ENCODE assay signal across 19 cellular contexts in genomic region chr11:94828088-94828487, GRCh38. TPM values are rescaled to one million over a fixed set of nuclear protein-coding genes. Genes with fewer than 3 reads are reported as not detected.
DNase-seq lines count a peak whose midpoint lies in the region; ATAC-seq, FAIRE-seq and TF ChIP-seq lines count a peak whose summit lies in the region.
"Had no signal": no experiment of that assay in that cellular context is flagged by ENCODE, and none has a peak within 500 bp of the region (broad histone marks: within the 10 kb centered on the region; RNA-seq: fewer than 3 reads in every experiment).

No MANE protein-coding gene starts in this region.

- H3K36me3 ChIP-seq in liver (ENCODE audit: control insufficient read depth in 4 of 4, insufficient read depth in 3 of 4, low read depth in 1 of 4, low read length in 3 of 4) (peaks cover 2 to 33% (median 19%) of the 10 kb centered on the region in 4 donors), HepG2 (replicated peaks in 1 of 2; ENCODE audit: control insufficient read depth in 1 of 2, insufficient read depth in 2 of 2, low read length in 2 of 2) (no peaks in the 10 kb centered on the region), upper lobe of right lung (peaks cover 68% of the 10 kb centered on the region)

- H3K9me3 ChIP-seq in liver (ENCODE audit: control insufficient read depth in 4 of 4, low read length in 3 of 4) (no peaks in the 10 kb centered on the region), HepG2 (ENCODE audit: low read length) (no peaks in the 10 kb centered on the region), upper lobe of right lung (no peaks in the 10 kb centered on the region)
- H3K9me3 ChIP-seq: HAP-1 had no signal

- in situ Hi-C loops in HepG2 (cut with HindIII; ENCODE audit: extremely low pct_ligation_motif_present, low pct_unique_long_range_greater_than_20kb) = no loop called here

- H3K27me3 ChIP-seq in liver (ENCODE audit: control insufficient read depth in 4 of 4, insufficient read depth in 4 of 4, low read length in 3 of 4) (no peaks in the 10 kb centered on the region), HepG2 (ENCODE audit: control insufficient read depth in 1 of 2, insufficient read depth in 2 of 2, low read length in 2 of 2) (no peaks in the 10 kb centered on the region), upper lobe of right lung (no peaks in the 10 kb centered on the region)
- H3K27me3 ChIP-seq: BLaER1 treated with 17β-estradiol and CSF1 and Interleukin-3, amounts not matched to agents 10 nM and 100 nM had no signal

- no peak overlapping the region for H3K4me2 ChIP-seq in HepG2 (ENCODE audit: low read depth, low read length)
- H3K4me2 ChIP-seq: BLaER1 treated with 17β-estradiol and CSF1 and Interleukin-3, amounts not matched to agents 10 nM and 100 nM had no signal

- no peaks in the 10 kb centered on the region for H3K4me1 Mint-ChIP-seq in endothelial cell (ENCODE audit: unreplicated experiment)
- H3K4me1 Mint-ChIP-seq in nephron progenitor cell = peaks cover 15% of the 10 kb centered on the region

- no TSS peak for BruUV-seq in HepG2 (replicated peaks; lab: Mats Ljungman, UMichigan)

- no peak for TF ChIP-seq EP300 in HepG2 (IDR thresholded peaks at IDR 0.05; ENCODE audit: low read depth in 2 of 2, low read length in 2 of 2)
- TF ChIP-seq EP300 in HepG2 (CRISPR knock-in tag; IDR thresholded peaks at IDR 0.05; ENCODE audit: borderline replicate concordance) = no peak

- H3K36me3 Mint-ChIP-seq in endothelial cell (ENCODE audit: low read depth, unreplicated experiment) = peaks cover 63% of the 10 kb centered on the region
- peaks cover 92% of the 10 kb centered on the region for H3K36me3 Mint-ChIP-seq in nephron progenitor cell (ENCODE audit: low read depth)
- H3K36me3 Mint-ChIP-seq: CD8-positive, alpha-beta T cell had no signal

- no peak for TF ChIP-seq POLR2A in HepG2 (IDR thresholded peaks at IDR 0.05; ENCODE audit: insufficient read depth in 1 of 2, low read depth in 2 of 2, low read length in 2 of 2)

- intact Hi-C loops in HepG2 (cut with micrococcal nuclease; ENCODE audit: unreplicated experiment) (no loop called here), upper lobe of right lung (cut with DNase I) (no loop called here)

- H3K27ac ChIP-seq in liver (ENCODE audit: low read depth in 1 of 2, low read length in 2 of 2) = peak overlapping the region in 1 of 2 donors; percentile 32
- no peak overlapping the region for H3K27ac ChIP-seq in HepG2 (ENCODE audit: extremely low read length, insufficient read depth, low read length)
- no peak overlapping the region for H3K27ac ChIP-seq in upper lobe of right lung
- H3K27ac ChIP-seq: BLaER1 treated with 17β-estradiol and CSF1 and Interleukin-3, amounts not matched to agents 10 nM and 100 nM had no signal

- CTCF ChIA-PET in HepG2 (lab: Yijun Ruan, JAX; ENCODE audit: low intra/inter-chr PET ratio, low total read pairs) = no interaction called here

- no peak for FAIRE-seq in HepG2 (lab: Jason Lieb, UNC)
- FAIRE-seq: GM12892, GM19239, H1 had no signal

- TF ChIP-seq CTCF in liver (IDR thresholded peaks at IDR 0.05; ENCODE audit: low read depth, low read length, missing input control) (no peak), HepG2 (CRISPR knock-in tag; IDR thresholded peaks at IDR 0.05) (no peak), endothelial cell (IDR thresholded peaks at IDR 0.05; ENCODE audit: unreplicated experiment) (no peak), nephron progenitor cell (IDR thresholded peaks at IDR 0.05) (no peak), upper lobe of right lung (IDR thresholded peaks at IDR 0.05) (no peak)

- DNase-seq in HepG2 (ENCODE audit: low spot score) = no peak
- DNase-seq in endothelial cell (ENCODE audit: low spot score) = no peak
- no peak for DNase-seq in nephron progenitor cell
- DNase-seq in upper lobe of right lung = no peak
- no peak for DNase-seq in kidney tubule cell (ENCODE audit: low spot score)
- DNase-seq: ACHN; CD8-positive, alpha-beta T cell; COR-L47; DND-41; GDM1; HFFc6; KBM-7 had no signal

- H3K27ac Mint-ChIP-seq in endothelial cell (ENCODE audit: unreplicated experiment) (no peak overlapping the region), nephron progenitor cell (peak overlapping the region; percentile 23)
- H3K27ac Mint-ChIP-seq: CD8-positive, alpha-beta T cell; HFFc6 had no signal

- POLR2A ChIA-PET in HepG2 (lab: Yijun Ruan, JAX) = no interaction called here

- H3K79me2 ChIP-seq in HepG2 (ENCODE audit: insufficient read depth, low read length) = no peaks in the 10 kb centered on the region

- no peaks in the 10 kb centered on the region for H3K27me3 Mint-ChIP-seq in endothelial cell (ENCODE audit: unreplicated experiment)
- no peaks in the 10 kb centered on the region for H3K27me3 Mint-ChIP-seq in nephron progenitor cell (ENCODE audit: low read depth, poor library complexity)

- ATAC-seq in HepG2 (no peak), GM21390 (IDR thresholded peaks at IDR 0.05; ENCODE audit: unreplicated experiment) (no peak), upper lobe of right lung (no peak)
- ATAC-seq: CD8-positive, alpha-beta T cell had no signal

- no peak overlapping the region for H3K9ac ChIP-seq in liver (ENCODE audit: low read depth in 1 of 2, low read length in 2 of 2)
- H3K9ac ChIP-seq in HepG2 (ENCODE audit: insufficient read depth, low read depth, low read length) = no peak overlapping the region
- H3K9ac ChIP-seq: BLaER1 treated with 17β-estradiol and CSF1 and Interleukin-3, amounts not matched to agents 10 nM and 100 nM had no signal

- no peaks in the 10 kb centered on the region for H4K20me1 ChIP-seq in HepG2 (ENCODE audit: insufficient read depth, low read length)

- H3K4me3 ChIP-seq in liver (ENCODE audit: low read depth in 1 of 3, low read length in 3 of 3) (no peak overlapping the region), HepG2 (replicated peaks in 1 of 3; ENCODE audit: insufficient read depth in 1 of 3, low read depth in 2 of 3, low read length in 3 of 3) (no peak overlapping the region), upper lobe of right lung (no peak overlapping the region)
- H3K4me3 ChIP-seq: BLaER1 treated with 17β-estradiol and CSF1 and Interleukin-3, amounts not matched to agents 10 nM and 100 nM; HAP-1 had no signal

- H3K4me1 ChIP-seq in liver (ENCODE audit: control insufficient read depth in 4 of 4, insufficient read depth in 4 of 4, low read length in 3 of 4) (peaks cover 7 to 49% (median 45%) of the 10 kb centered on the region in 4 donors), HepG2 (ENCODE audit: insufficient read depth, low read length) (no peaks in the 10 kb centered on the region), upper lobe of right lung (peaks cover 22% of the 10 kb centered on the region)
- H3K4me1 ChIP-seq: BLaER1 treated with 17β-estradiol and CSF1 and Interleukin-3, amounts not matched to agents 10 nM and 100 nM; HAP-1 had no signal

- peak overlapping the region; percentile 3 for H3K4me3 Mint-ChIP-seq in endothelial cell (ENCODE audit: unreplicated experiment)
- no peak overlapping the region for H3K4me3 Mint-ChIP-seq in nephron progenitor cell
- H3K4me3 Mint-ChIP-seq: CD8-positive, alpha-beta T cell; HFFc6 had no signal

- no peak for TF ChIP-seq RAD21 in liver (IDR thresholded peaks at IDR 0.05)
- TF ChIP-seq RAD21 in HepG2 (CRISPR knock-in tag; IDR thresholded peaks at IDR 0.05) = no peak

- H3K9me3 Mint-ChIP-seq in endothelial cell (ENCODE audit: unreplicated experiment) (no peaks in the 10 kb centered on the region), nephron progenitor cell (peaks cover 8% of the 10 kb centered on the region)
- H3K9me3 Mint-ChIP-seq: CD8-positive, alpha-beta T cell; HFFc6 had no signal

- no peak overlapping the region for H2AFZ ChIP-seq in HepG2 (ENCODE audit: low read length)

TF ChIP-seq in liver, 16 proteins besides CTCF, POLR2A, EP300 and RAD21 (continues in another document):
- TF ChIP-seq HNF4G (IDR thresholded peaks at IDR 0.05) = peak; percentile 45
- no peak for TF ChIP-seq EGR1 (IDR thresholded peaks at IDR 0.05; ENCODE audit: low read depth in 2 of 2)
- TF ChIP-seq HNF4A (conservative IDR thresholded peaks at IDR 0.05) = peak; percentile 83 to 90
- no peak for TF ChIP-seq GABPA (IDR thresholded peaks at IDR 0.05 in 1 of 2, conservative IDR thresholded peaks at IDR 0.05 in 1 of 2)

TF ChIP-seq in HepG2, 621 proteins besides CTCF, POLR2A, EP300 and RAD21 (continues in another document):
- TF ChIP-seq RBM39 (IDR thresholded peaks at IDR 0.05; ENCODE audit: low read depth, low read length, poor library complexity, severe bottlenecking) (no peak), NFE2L2 (IDR thresholded peaks at IDR 0.05; ENCODE audit: low read length) (no peak), MAF1 (CRISPR knock-in tag; IDR thresholded peaks at IDR 0.05; ENCODE audit: borderline replicate concordance) (no peak), ZNF724P (CRISPR knock-in tag; IDR thresholded peaks at IDR 0.05; ENCODE audit: borderline replicate concordance) (no peak), TOE1 (CRISPR knock-in tag; IDR thresholded peaks at IDR 0.05) (no peak), SMAD1 (CRISPR knock-in tag; IDR thresholded peaks at IDR 0.05; ENCODE audit: borderline replicate concordance, low read depth) (no peak)

RNA-seq across cellular contexts. Expression of gene AMOTL1, which starts 59.9 kb away (rescaled TPM):
- total RNA-seq in liver (10 to 100 TPM in 1 of 2 donors, 1 to 10 TPM in 1; 5.5 to 29.5 TPM), HepG2 (2016; rRNA removed; fragmentation: Illumina TruSeq; extraction: Trizol) (0.20 and 0.24 TPM in 2 replicates), endothelial cell (ENCODE audit: unreplicated experiment) (35.9 TPM), upper lobe of right lung (62.5 TPM)
- polyA plus RNA-seq in liver (1 to 10 TPM; 2.2 to 8.9 TPM), HepG2 (2011; rRNA removed) (0.01 and 0.03 TPM in 2 replicates)
- under 0.01 TPM in 2 replicates for total RNA-seq in HepG2 (2016; cell fraction: cytosol; rRNA removed; fragmentation: Illumina TruSeq; extraction: Trizol; ENCODE audit: low read depth)
- total RNA-seq in HepG2 (2016; cell fraction: insoluble cytoplasmic fraction; rRNA removed; fragmentation: Illumina TruSeq; extraction: Trizol) = 0.07 and 0.19 TPM in 2 replicates
- total RNA-seq in HepG2 (2016; cell fraction: membrane; rRNA removed; fragmentation: Illumina TruSeq; extraction: Trizol) = 0.03 TPM in 2 replicates
- total RNA-seq in HepG2 (2016; cell fraction: nucleus; rRNA removed; fragmentation: Illumina TruSeq; extraction: Trizol) = 0.06 and 0.22 TPM in 2 replicates
- 0.03 and 0.06 TPM in 2 replicates for polyA plus RNA-seq in HepG2 (2011; cell fraction: cytosol; rRNA removed)
- 0.05 TPM in 2 replicates for polyA plus RNA-seq in HepG2 (2011; cell fraction: nucleus; rRNA removed)
- 0.03 TPM in 2 replicates for polyA plus RNA-seq in HepG2 (2012)
- not detected in 2 replicates for polyA plus RNA-seq in HepG2 (2016; cell fraction: cytosol; fragmentation: Illumina TruSeq; extraction: Trizol; ENCODE audit: low read depth)
- polyA plus RNA-seq in HepG2 (2016; cell fraction: insoluble cytoplasmic fraction; fragmentation: Illumina TruSeq; extraction: Trizol; ENCODE audit: low read depth) = 0.04 and 0.26 TPM in 2 replicates
- polyA plus RNA-seq in HepG2 (2016; cell fraction: membrane; fragmentation: Illumina TruSeq; extraction: Trizol; ENCODE audit: low read depth) = 0.02 TPM in 2 replicates
- 0.05 and 0.31 TPM in 2 replicates for polyA plus RNA-seq in HepG2 (2016; cell fraction: nucleus; fragmentation: Illumina TruSeq; extraction: Trizol; ENCODE audit: insufficient read depth, low read depth)
- polyA minus RNA-seq in HepG2 (2011; rRNA and poly(A)+ RNA removed; ENCODE audit: low replicate concordance) = 0.10 and 17.0 TPM in 2 replicates
- 0.10 and 0.53 TPM in 2 replicates for polyA minus RNA-seq in HepG2 (2011; cell fraction: cytosol; rRNA and poly(A)+ RNA removed)
- polyA minus RNA-seq in HepG2 (2011; cell fraction: nucleus; rRNA and poly(A)+ RNA removed) = 0.12 and 0.26 TPM in 2 replicates

Comparison
In these comparisons a context has a peak if more than half of its experiments do, and no peak if none do; other contexts are left out.
1. RNA of gene AMOTL1, which starts 59.9 kb away (total RNA-seq): 62.5 TPM in upper lobe of right lung (single experiment), 35.9 TPM in endothelial cell (single experiment) and 5.5 to 29.5 TPM in liver; under 0.01 to 0.24 TPM in HepG2; every median in the first group is over 4 times any median in the second.